In genomic region chr2:174608866-174609214, GRCh38 we compare ENCODE assay signal across 11 cellular contexts. TPM values are rescaled to one million over a fixed set of nuclear protein-coding genes. Genes with fewer than 3 reads are reported as not detected.
A peak's percentile ranks its signal among the peaks of the same experiment; 100 is the strongest.
DNase-seq lines count a peak whose midpoint lies in the region; ATAC-seq, FAIRE-seq and TF ChIP-seq lines count a peak whose summit lies in the region.
"Had no signal": no experiment of that assay in that cellular context is flagged by ENCODE, and none has a peak within 500 bp of the region (broad histone marks: within the 10 kb centered on the region; RNA-seq: fewer than 3 reads in every experiment).

No MANE protein-coding gene starts in this region.

- H3K27ac ChIP-seq in pancreas: no peak overlapping the region

- H3K27me3 Mint-ChIP-seq in activated CD8-positive, alpha-beta T cell treated with anti-CD3 and anti-CD28 coated beads, Interleukin-2, amount 10 ng/mL, durations not matched to agents 7 days and 5 days (ENCODE audit: low read depth): no peaks in the 10 kb centered on the region

- no peak overlapping the region for H3K4me3 Mint-ChIP-seq in activated CD8-positive, alpha-beta T cell treated with anti-CD3 and anti-CD28 coated beads, Interleukin-2, amount 10 ng/mL, durations not matched to agents 7 days and 5 days

- H3K9me3 ChIP-seq in pancreas: no peaks in the 10 kb centered on the region

- H3K9me3 Mint-ChIP-seq in activated CD8-positive, alpha-beta T cell treated with anti-CD3 and anti-CD28 coated beads, Interleukin-2, amount 10 ng/mL, durations not matched to agents 7 days and 5 days (ENCODE audit: insufficient read depth): no peaks in the 10 kb centered on the region

- H3K27ac Mint-ChIP-seq in activated CD8-positive, alpha-beta T cell treated with anti-CD3 and anti-CD28 coated beads, Interleukin-2, amount 10 ng/mL, durations not matched to agents 7 days and 5 days: peak overlapping the region; percentile 85

- H3K27me3 ChIP-seq in pancreas: no peaks in the 10 kb centered on the region

- CTCF ChIA-PET in activated CD8-positive, alpha-beta T cell treated with anti-CD3 and anti-CD28 coated beads, Interleukin-2, amount 10 ng/mL, durations not matched to agents 7 days and 5 days (lab: Charles Lee): interaction anchor here (0.8 to 15.3 kb wide), 10 partner anchors 9 to 87 kb away, joined by 3 to 197 read pairs (median 6); partner anchors contain the start of gene WIPF1

- no peaks in the 10 kb centered on the region for H3K36me3 ChIP-seq in pancreas

- H3K4me1 Mint-ChIP-seq in activated CD8-positive, alpha-beta T cell treated with anti-CD3 and anti-CD28 coated beads, Interleukin-2, amount 10 ng/mL, durations not matched to agents 7 days and 5 days (ENCODE audit: low read depth): peaks cover 88% of the 10 kb centered on the region

- DNase-seq in GM12865 (ENCODE audit: low read depth): peak; percentile 81
- peak; percentile 32 for DNase-seq in activated CD8-positive, alpha-beta T cell treated with anti-CD3 and anti-CD28 coated beads, Interleukin-2, amount 10 ng/mL, durations not matched to agents 7 days and 5 days
- no peak for DNase-seq in pancreas
- no peak for DNase-seq in GM13976 (ENCODE audit: low spot score)
- DNase-seq in HuH-7 (ENCODE audit: low spot score): no peak
- DNase-seq in posterior cingulate gyrus: no peak
- DNase-seq: activated gamma-delta T cell, midbrain had no signal

- peaks cover 55% of the 10 kb centered on the region for H3K36me3 Mint-ChIP-seq in activated CD8-positive, alpha-beta T cell treated with anti-CD3 and anti-CD28 coated beads, Interleukin-2, amount 10 ng/mL, durations not matched to agents 7 days and 5 days (ENCODE audit: low read depth)

- H3K4me3 ChIP-seq in GM12865 (ENCODE audit: low read depth, low read length): no peak overlapping the region; the same call in 1 of the 2 replicates
- H3K4me3 ChIP-seq in pancreas: no peak overlapping the region

- TF ChIP-seq CTCF in GM12865 (IDR thresholded peaks at IDR 0.05; ENCODE audit: insufficient read depth, low read depth, low read length, missing control alignments) (no peak), pancreas (IDR thresholded peaks at IDR 0.05) (no peak), GM13976 (IDR thresholded peaks at IDR 0.05; ENCODE audit: borderline replicate concordance, control extremely low read depth, extremely low read depth, insufficient read depth, missing control alignments) (no peak)

- POLR2A ChIA-PET in activated CD8-positive, alpha-beta T cell treated with anti-CD3 and anti-CD28 coated beads, Interleukin-2, amount 10 ng/mL, durations not matched to agents 7 days and 5 days (lab: Charles Lee): interaction anchor here (0.8 to 6.9 kb wide), 6 partner anchors 10 to 78 kb away, joined by 3 to 99 read pairs (median 11); partner anchors contain the start of gene WIPF1

- in situ Hi-C loops in GM13976 (cut with MboI; ENCODE audit: low sequenced_read_pairs, unreplicated experiment): no loop called here

- H3K4me1 ChIP-seq in pancreas: peaks cover 7 to 11% (median 10%) of the 10 kb centered on the region in 3 donors

- ATAC-seq in GM19372 (IDR thresholded peaks at IDR 0.05; ENCODE audit: low read depth, unreplicated experiment) (peak; percentile 33), HG03045 (IDR thresholded peaks at IDR 0.05; ENCODE audit: unreplicated experiment) (peak; percentile 36), pancreas (no peak)
- peak; percentile 24 for ATAC-seq in activated CD8-positive, alpha-beta T cell treated with anti-CD3 and anti-CD28 coated beads, Interleukin-2, amount 10 ng/mL, durations not matched to agents 7 days and 5 days
- ATAC-seq: Panc1 had no signal

- no peak for FAIRE-seq in pancreas (lab: Jason Lieb, UNC)

- intact Hi-C loops in pancreas (cut with DNase I) (no loop called here), posterior cingulate gyrus (cut with DNase I) (loop anchor here (5.0 kb wide), 1 partner anchor 73 kb away; no protein-coding TSS in a partner anchor)

RNA-seq across cellular contexts. Expression of gene WIPF1, which starts 11.2 kb away (rescaled TPM):
- total RNA-seq in activated CD8-positive, alpha-beta T cell treated with anti-CD3 and anti-CD28 coated beads, Interleukin-2, amount 10 ng/mL, durations not matched to agents 7 days and 5 days: 100 to 1,000 TPM; 357 to 390 TPM
- total RNA-seq in pancreas: 10 to 100 TPM in 3 of 6 donors, 1 to 10 TPM in 3; 5.2 to 26.8 (median 9.0) TPM
- polyA plus RNA-seq in pancreas: 1 to 10 TPM; 4.7 to 6.2 TPM

Comparison
In these comparisons a context has a peak if more than half of its experiments do, and no peak if none do; other contexts are left out.
1. DNase-seq: peak in GM12865 (single experiment) and activated CD8-positive, alpha-beta T cell treated with anti-CD3 and anti-CD28 coated beads, Interleukin-2, amount 10 ng/mL, durations not matched to agents 7 days and 5 days (single experiment); none in pancreas (0 of 6), GM13976 (single experiment), HuH-7 (single experiment) and posterior cingulate gyrus (0 of 10).
2. ATAC-seq: peak in GM19372 (single experiment), HG03045 (single experiment) and activated CD8-positive, alpha-beta T cell treated with anti-CD3 and anti-CD28 coated beads, Interleukin-2, amount 10 ng/mL, durations not matched to agents 7 days and 5 days (single experiment); none in pancreas (0 of 4).
3. RNA of gene WIPF1, which starts 11.2 kb away (total RNA-seq): 357 to 390 TPM in activated CD8-positive, alpha-beta T cell treated with anti-CD3 and anti-CD28 coated beads, Interleukin-2, amount 10 ng/mL, durations not matched to agents 7 days and 5 days; 5.2 to 26.8 TPM in pancreas; every median in the first group is over 10 times any median in the second.